Comparison of ENCODE assay signal across 8 cellular contexts in the genomic region with DNA sequence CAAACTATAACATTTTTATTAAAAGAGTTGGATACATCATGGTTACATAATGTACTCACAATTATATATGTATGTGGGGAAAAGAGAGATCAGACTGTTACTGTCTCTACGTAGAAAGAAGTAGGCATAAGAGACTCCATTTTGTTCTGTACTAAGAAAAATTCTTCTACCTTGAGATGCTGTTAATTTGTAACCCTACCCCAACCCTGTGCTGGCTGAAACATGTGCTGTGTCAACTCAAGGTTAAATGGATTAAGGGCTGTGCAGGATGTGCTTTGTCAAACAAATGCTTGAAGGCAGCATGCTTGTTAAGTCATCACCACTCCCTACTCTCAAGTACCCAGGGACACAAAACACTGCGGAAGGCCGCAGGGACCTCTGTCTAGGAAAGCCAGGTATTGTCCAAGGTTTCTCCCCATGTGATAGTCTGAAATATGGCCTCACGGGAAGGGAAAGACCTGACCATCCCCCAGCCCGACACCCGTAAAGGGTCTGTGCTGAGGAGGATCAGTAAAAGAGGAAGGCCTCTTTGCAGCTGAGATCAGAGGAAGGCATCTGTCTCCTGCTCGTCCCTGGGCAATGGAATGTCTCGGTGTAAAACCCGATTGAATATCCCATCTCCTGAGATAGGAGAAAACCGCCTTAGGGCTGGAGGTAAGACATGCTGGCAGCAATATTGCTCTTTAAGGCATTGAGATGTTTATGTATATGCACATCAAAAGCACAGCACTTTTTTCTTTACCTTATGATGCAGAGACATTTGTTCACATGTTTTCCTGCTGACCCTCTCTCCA. TPM values are rescaled to one million over a fixed set of nuclear protein-coding genes. Genes with fewer than 3 reads are reported as not detected.
"Had no signal": no experiment of that assay in that cellular context is flagged by ENCODE, and none has a peak within 500 bp of the region (broad histone marks: within the 10 kb centered on the region; RNA-seq: fewer than 3 reads in every experiment).

No MANE protein-coding gene starts in this region.

RNA-seq across cellular contexts. Expression of gene SUN3, which starts 39.1 kb away (rescaled TPM):
- total RNA-seq: activated CD4-positive, alpha-beta T cell treated with anti-CD3 and anti-CD28 coated beads for 36 hours; dermis blood vessel endothelial cell; esophagus mucosa; left ventricle myocardium inferior; right atrium auricular region; stomach; thoracic aorta had no signal
- polyA plus RNA-seq: immature natural killer cell, stomach had no signal

RNA-seq across cellular contexts. Expression of gene C7orf57, which starts 45.5 kb away (rescaled TPM):
- total RNA-seq: dermis blood vessel endothelial cell, left ventricle myocardium inferior, right atrium auricular region, stomach, thoracic aorta had no signal
